In genomic region chr10:5764422-5765297, GRCh38 we compare ENCODE assay signal across 15 cellular contexts. TPM values are rescaled to one million over a fixed set of nuclear protein-coding genes. Genes with fewer than 3 reads are reported as not detected.
DNase-seq lines count a peak whose midpoint lies in the region; ATAC-seq and TF ChIP-seq lines count a peak whose summit lies in the region.
"Had no signal": no experiment of that assay in that cellular context is flagged by ENCODE, and none has a peak within 500 bp of the region (broad histone marks: within the 10 kb centered on the region; RNA-seq: fewer than 3 reads in every experiment).

No MANE protein-coding gene starts in this region.

- no peaks in the 10 kb centered on the region for H3K9me2 ChIP-seq in GM23338 (ENCODE audit: insufficient read depth)

- no peak overlapping the region for H3K4me3 Mint-ChIP-seq in GM23338
- peak overlapping the region; percentile 30 for H3K4me3 Mint-ChIP-seq in activated T-helper 17 cell treated with anti-CD3 and anti-CD28 coated beads, Interleukin-2, amount 50 U/mL, for 72 hours
- H3K4me3 Mint-ChIP-seq in naive thymus-derived CD8-positive, alpha-beta T cell: no peak overlapping the region

- H3K27ac ChIP-seq in GM23338 (ENCODE audit: low read depth): 0 out of 2 replicates have a peak overlapping the region, but pooled peaks have one; percentile 60
- no peak overlapping the region for H3K27ac ChIP-seq in suprapubic skin
- H3K27ac ChIP-seq: A549, body of pancreas, SJSA1 had no signal

- H3K4me3 ChIP-seq in GM23338 (no peak overlapping the region), suprapubic skin (no peak overlapping the region)
- H3K4me3 ChIP-seq: A549, body of pancreas, SJSA1 had no signal

- TF ChIP-seq EP300 in suprapubic skin (IDR thresholded peaks at IDR 0.05): no peak

- H3K4me1 ChIP-seq in GM23338 (ENCODE audit: insufficient read depth) (no peaks in the 10 kb centered on the region), suprapubic skin (no peaks in the 10 kb centered on the region)
- H3K4me1 ChIP-seq: SJSA1 had no signal

- H3K79me2 ChIP-seq in GM23338 (replicated peaks; ENCODE audit: insufficient read depth): peaks cover 15% of the 10 kb centered on the region

- TF ChIP-seq POLR2A in suprapubic skin (IDR thresholded peaks at IDR 0.05): no peak

- peak; percentile 26; the same call in 2 of the 3 replicates for ATAC-seq in GM23338
- peak; percentile 40 for ATAC-seq in activated T-helper 17 cell treated with anti-CD3 and anti-CD28 coated beads, Interleukin-2, amount 50 U/mL, for 72 hours (replicated peaks)
- ATAC-seq in naive thymus-derived CD8-positive, alpha-beta T cell: no peak
- ATAC-seq: body of pancreas had no signal

- peak; percentile 34 for DNase-seq in activated CD4-positive, alpha-beta T cell treated with anti-CD3 and anti-CD28 coated beads for 48 hours
- no peak for DNase-seq in activated CD4-positive, alpha-beta T cell treated with anti-CD3 and anti-CD28 coated beads, Interleukin-2, amount 50 U/mL, for 1 hour
- no peak for DNase-seq in GM23338 (ENCODE audit: low spot score)
- no peak for DNase-seq in naive thymus-derived CD8-positive, alpha-beta T cell
- DNase-seq in NCI-H82 treated with DMSO at 0.1 percent for 48 hours (lab: John Stamatoyannopoulos, UW; ENCODE audit: unreplicated experiment): no peak
- DNase-seq in suprapubic skin (ENCODE audit: low spot score in 2 of 2): no peak
- DNase-seq in NK-92 treated with Interleukin-12 subunit alpha and Interleukin-12 subunit beta, amount 100 ng/mL, for 24 hours (lab: John Stamatoyannopoulos, UW): no peak
- DNase-seq: body of pancreas; GF-D8; NCI-H1092; retina; stimulated activated CD4-positive, alpha-beta T cell treated with anti-CD3 and anti-CD28 coated beads, Interleukin-1b, Interleukin-23, amount 100 ng/mL, for 48 hours had no signal

- peaks cover 4% of the 10 kb centered on the region for H3K27me3 Mint-ChIP-seq in GM23338 (ENCODE audit: insufficient read depth, low read depth, poor library complexity)
- no peaks in the 10 kb centered on the region for H3K27me3 Mint-ChIP-seq in activated T-helper 17 cell treated with anti-CD3 and anti-CD28 coated beads, Interleukin-2, amount 50 U/mL, for 72 hours
- H3K27me3 Mint-ChIP-seq in naive thymus-derived CD8-positive, alpha-beta T cell: no peaks in the 10 kb centered on the region

- H3K27ac Mint-ChIP-seq in GM23338: no peak overlapping the region
- peak overlapping the region; percentile 43 for H3K27ac Mint-ChIP-seq in activated T-helper 17 cell treated with anti-CD3 and anti-CD28 coated beads, Interleukin-2, amount 50 U/mL, for 72 hours
- H3K27ac Mint-ChIP-seq in naive thymus-derived CD8-positive, alpha-beta T cell: peak overlapping the region in 8 of 10 donors; percentile 7 to 66 (median 38)

- H2AFZ ChIP-seq in GM23338: no peak overlapping the region

- H3K9me3 ChIP-seq in suprapubic skin: no peaks in the 10 kb centered on the region
- H3K9me3 ChIP-seq: A549, body of pancreas, SJSA1 had no signal

- no peak overlapping the region for H3K4me2 ChIP-seq in GM23338
- H3K4me2 ChIP-seq: A549 had no signal

- H3K9me3 Mint-ChIP-seq in GM23338: no peaks in the 10 kb centered on the region
- no peaks in the 10 kb centered on the region for H3K9me3 Mint-ChIP-seq in activated T-helper 17 cell treated with anti-CD3 and anti-CD28 coated beads, Interleukin-2, amount 50 U/mL, for 72 hours
- no peaks in the 10 kb centered on the region for H3K9me3 Mint-ChIP-seq in naive thymus-derived CD8-positive, alpha-beta T cell

- 98% methylated on average over 10 of the region's 10 CpGs for WGBS in suprapubic skin

- H3K36me3 Mint-ChIP-seq in GM23338 (ENCODE audit: low read depth): peaks cover 86% of the 10 kb centered on the region
- peaks cover 96% of the 10 kb centered on the region for H3K36me3 Mint-ChIP-seq in activated T-helper 17 cell treated with anti-CD3 and anti-CD28 coated beads, Interleukin-2, amount 50 U/mL, for 72 hours (ENCODE audit: low read depth)
- H3K36me3 Mint-ChIP-seq in naive thymus-derived CD8-positive, alpha-beta T cell: peaks cover 29 to 92% (median 53%) of the 10 kb centered on the region in 3 donors

- peaks cover 57% of the 10 kb centered on the region for H3K36me3 ChIP-seq in GM23338 (ENCODE audit: insufficient read depth)
- peaks cover 82% of the 10 kb centered on the region for H3K36me3 ChIP-seq in suprapubic skin

- TF ChIP-seq CTCF in GM23338 (conservative IDR thresholded peaks at IDR 0.05; ENCODE audit: low read depth in 2 of 2) (peak; percentile 32 to 45; a peak in 3 of 4 replicates), suprapubic skin (IDR thresholded peaks at IDR 0.05) (no peak)

- H4K20me1 ChIP-seq in GM23338 (replicated peaks; ENCODE audit: insufficient read depth): peaks cover 27% of the 10 kb centered on the region

- H3K4me1 Mint-ChIP-seq in GM23338: no peaks in the 10 kb centered on the region
- peaks cover 20% of the 10 kb centered on the region for H3K4me1 Mint-ChIP-seq in activated T-helper 17 cell treated with anti-CD3 and anti-CD28 coated beads, Interleukin-2, amount 50 U/mL, for 72 hours
- H3K4me1 Mint-ChIP-seq in naive thymus-derived CD8-positive, alpha-beta T cell: peaks cover 0 to 6% (median 1%) of the 10 kb centered on the region in 4 donors

- peaks cover 16% of the 10 kb centered on the region for H3F3A ChIP-seq in GM23338 (replicated peaks; ENCODE audit: low read depth)

- H3K27me3 ChIP-seq in GM23338 (ENCODE audit: insufficient read depth) (no peaks in the 10 kb centered on the region), suprapubic skin (no peaks in the 10 kb centered on the region)
- H3K27me3 ChIP-seq: body of pancreas, SJSA1 had no signal

- POLR2A ChIA-PET in naive thymus-derived CD8-positive, alpha-beta T cell (lab: Charles Lee): interaction anchor here (1.1 to 1.6 kb wide), 2 partner anchors 11 to 99 kb away, joined by 5 to 6 read pairs; no protein-coding TSS in a partner anchor

TF ChIP-seq in GM23338, 12 proteins besides CTCF, POLR2A, EP300 and RAD21 (continues in another document):
- TF ChIP-seq ZNF331 (CRISPR knock-in tag; IDR thresholded peaks at IDR 0.05; ENCODE audit: low read depth): no peak
- no peak for TF ChIP-seq STAT1 (IDR thresholded peaks at IDR 0.05; ENCODE audit: unreplicated experiment)
- no peak for TF ChIP-seq JUNB (IDR thresholded peaks at IDR 0.05; ENCODE audit: unreplicated experiment)
- TF ChIP-seq CREB1 (CRISPR knock-in tag; IDR thresholded peaks at IDR 0.05; ENCODE audit: low read depth): no peak

RNA-seq across cellular contexts. Expression of gene GDI2, which starts 48.6 kb away (rescaled TPM):
- 454 and 505 TPM in 2 replicates for total RNA-seq in GM23338 (2014; rRNA removed; shearing (Covaris generic))
- polyA plus RNA-seq in GM23338 (2016; fragmentation: Nextera tagmentation; extraction: Ambion mirVana): 235 and 269 TPM in 2 replicates
- total RNA-seq in activated T-helper 17 cell treated with anti-CD3 and anti-CD28 coated beads, Interleukin-2, amount 50 U/mL, for 72 hours: 100 to 1,000 TPM; 190 to 266 TPM
- total RNA-seq in naive thymus-derived CD8-positive, alpha-beta T cell: 100 to 1,000 TPM; 122 to 130 TPM
- polyA plus RNA-seq in naive thymus-derived CD8-positive, alpha-beta T cell: 100 to 1,000 TPM; 145 to 171 (median 157) TPM
- total RNA-seq in suprapubic skin: 100 to 1,000 TPM; 243 to 270 (median 256) TPM

Comparison
In these comparisons a context has a peak if more than half of its experiments do, and no peak if none do; other contexts are left out.
1. ATAC-seq: peak in GM23338 (single experiment) and activated T-helper 17 cell treated with anti-CD3 and anti-CD28 coated beads, Interleukin-2, amount 50 U/mL, for 72 hours (single experiment); none in naive thymus-derived CD8-positive, alpha-beta T cell (0 of 2).
2. CTCF ChIP-seq: peak in GM23338 (2 of 2); none in suprapubic skin (0 of 2).